In the genomic region with DNA sequence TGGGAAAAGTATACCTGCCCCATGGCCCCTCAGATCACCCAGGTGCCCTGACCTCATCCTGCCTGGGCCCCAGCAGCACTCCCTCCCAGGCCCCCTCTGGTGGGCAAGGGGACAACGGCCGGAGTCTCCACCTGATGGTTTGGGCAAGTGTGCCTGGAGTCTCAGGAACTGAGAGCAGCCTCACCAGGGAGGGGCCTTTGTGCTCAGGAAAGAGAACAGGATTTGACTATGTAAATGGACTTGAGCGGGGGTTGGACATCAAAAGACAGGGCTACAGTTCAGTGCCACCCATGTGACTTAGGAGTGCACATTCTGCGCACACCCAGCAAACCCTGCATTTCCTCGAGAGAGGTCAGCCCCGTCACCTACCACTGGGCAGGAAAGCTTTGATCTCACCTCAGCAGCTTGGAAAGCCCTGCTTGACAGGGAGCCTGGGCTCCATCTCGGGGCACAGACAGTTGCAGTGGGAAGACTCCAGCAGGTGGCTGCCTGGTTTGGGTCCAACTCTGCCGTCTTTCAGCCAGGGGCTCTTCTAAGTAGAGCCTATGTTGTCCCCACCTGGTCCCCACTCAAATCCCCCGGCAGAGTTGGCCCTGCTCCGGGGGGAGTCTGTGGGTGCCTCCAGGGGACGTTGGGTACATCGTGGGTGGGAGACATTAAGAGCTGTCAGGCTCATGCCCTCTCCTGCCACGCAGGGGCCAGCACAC, we compare ENCODE assay signal across 8 cellular contexts. TPM values are rescaled to one million over a fixed set of nuclear protein-coding genes. Genes with fewer than 3 reads are reported as not detected.
DNase-seq lines count a peak whose midpoint lies in the region; ATAC-seq, FAIRE-seq and TF ChIP-seq lines count a peak whose summit lies in the region.

No MANE protein-coding gene starts in this region.

- ATAC-seq in GM18867 (IDR thresholded peaks at IDR 0.05; ENCODE audit: unreplicated experiment) (peak; percentile 49), HG03025 (IDR thresholded peaks at IDR 0.05; ENCODE audit: low FRiP score, unreplicated experiment) (peak; percentile 43)
- ATAC-seq in activated T-cell treated with anti-CD3 and anti-CD28 coated beads, Interleukin-2, amount 50 U/mL, for 4 hours = no peak

- DNase-seq in BE2C (no peak), posterior vena cava (ENCODE audit: low spot score) (peak; percentile 58), H54 (ENCODE audit: insufficient read length, low spot score) (no peak), NOMO-1 treated with dmso at 0.1 percent for 144 hours (lab: John Stamatoyannopoulos, UW; ENCODE audit: unreplicated experiment) (no peak), KG1 (lab: John Stamatoyannopoulos, UW) (no peak)
- DNase-seq in activated T-cell treated with anti-CD3 and anti-CD28 coated beads, Interleukin-2, amount 50 U/mL, for 4 hours = no peak

- H3K4me1 Mint-ChIP-seq in activated T-cell treated with anti-CD3 and anti-CD28 coated beads, Interleukin-2, amount 50 U/mL, for 4 hours (ENCODE audit: low read depth) = peaks cover 65% of the 10 kb centered on the region

- 0 out of 2 replicates have a peak, but pooled peaks have one; percentile 20 for TF ChIP-seq CTCF in BE2C (IDR thresholded peaks at IDR 0.05; ENCODE audit: low read depth, low read length)

- H3K27me3 Mint-ChIP-seq in activated T-cell treated with anti-CD3 and anti-CD28 coated beads, Interleukin-2, amount 50 U/mL, for 4 hours (ENCODE audit: low read depth) = no peaks in the 10 kb centered on the region

- intact Hi-C loops in posterior vena cava (cut with DNase I) = no loop called here

- no peaks in the 10 kb centered on the region for H3K27me3 ChIP-seq in BE2C

- H3K4me1 ChIP-seq in BE2C = no peaks in the 10 kb centered on the region

- no peaks in the 10 kb centered on the region for H3K36me3 ChIP-seq in BE2C

- peaks cover 8% of the 10 kb centered on the region for H3K36me3 Mint-ChIP-seq in activated T-cell treated with anti-CD3 and anti-CD28 coated beads, Interleukin-2, amount 50 U/mL, for 4 hours (ENCODE audit: insufficient read depth)

- TF ChIP-seq POLR2A in H54 (IDR thresholded peaks at IDR 0.05; ENCODE audit: low read depth, low read length) = no peak

- peak overlapping the region; percentile 96 for H3K4me3 Mint-ChIP-seq in activated T-cell treated with anti-CD3 and anti-CD28 coated beads, Interleukin-2, amount 50 U/mL, for 4 hours

- H3K9me3 ChIP-seq in BE2C = no peaks in the 10 kb centered on the region

- no peak for FAIRE-seq in H54 (lab: Jason Lieb, UNC)

- no peak overlapping the region for H3K4me3 ChIP-seq in BE2C (ENCODE audit: low read depth, low read length)

- H3K9me3 Mint-ChIP-seq in activated T-cell treated with anti-CD3 and anti-CD28 coated beads, Interleukin-2, amount 50 U/mL, for 4 hours = no peaks in the 10 kb centered on the region

RNA-seq across cellular contexts. Expression of a gene that starts 3.3 kb away (rescaled TPM):
- 0.37 TPM for polyA plus RNA-seq in BE2C (2012; ENCODE audit: insufficient read depth, insufficient read length, low read depth)
- 10 to 100 TPM; 31.2 to 35.5 (median 31.7) TPM for total RNA-seq in activated T-cell treated with anti-CD3 and anti-CD28 coated beads, Interleukin-2, amount 50 U/mL, for 4 hours
- total RNA-seq in posterior vena cava = 10 to 100 TPM; 14.0 to 19.9 TPM

RNA-seq across cellular contexts. Expression of a gene that starts 30.9 kb away (rescaled TPM):
- polyA plus RNA-seq in BE2C (2012; ENCODE audit: insufficient read depth, insufficient read length, low read depth) = not detected
- total RNA-seq in activated T-cell treated with anti-CD3 and anti-CD28 coated beads, Interleukin-2, amount 50 U/mL, for 4 hours = not detected
- total RNA-seq in posterior vena cava = not detected

RNA-seq across cellular contexts. Expression of a gene that starts 50.4 kb away (rescaled TPM):
- polyA plus RNA-seq in BE2C (2012; ENCODE audit: insufficient read depth, insufficient read length, low read depth) = not detected
- total RNA-seq in activated T-cell treated with anti-CD3 and anti-CD28 coated beads, Interleukin-2, amount 50 U/mL, for 4 hours = under 1 TPM; 0.11 to 0.94 (median 0.37) TPM
- total RNA-seq in posterior vena cava = 1 to 10 TPM in 1 of 2 donors, under 1 TPM in 1; 0.88 to 5.3 TPM

Comparison
In these comparisons a context has a peak if more than half of its experiments do, and no peak if none do; other contexts are left out.
1. ATAC-seq: peak in GM18867 (single experiment) and HG03025 (single experiment); none in activated T-cell treated with anti-CD3 and anti-CD28 coated beads, Interleukin-2, amount 50 U/mL, for 4 hours (0 of 2).